Comparison of ENCODE assay signal across 1 cellular context in genomic region chr2:10278763-10279471, GRCh38.
TF ChIP-seq lines count a peak whose summit lies in the region.

No MANE protein-coding gene starts in this region.

TF ChIP-seq in HepG2, 621 proteins besides CTCF, POLR2A, EP300 and RAD21 (continued from another document and continues in another):
- peak; percentile 66; the same call in 1 of the 2 replicates for TF ChIP-seq HNF1B (CRISPR knock-in tag; IDR thresholded peaks at IDR 0.05)
- 0 out of 2 replicates have a peak, but pooled peaks have one; percentile 43 for TF ChIP-seq ZNF784 (CRISPR knock-in tag; IDR thresholded peaks at IDR 0.05; ENCODE audit: borderline replicate concordance)
- TF ChIP-seq THAP9 (CRISPR knock-in tag; IDR thresholded peaks at IDR 0.05; ENCODE audit: borderline replicate concordance): peak; percentile 64
- 0 out of 2 replicates have a peak, but pooled peaks have one; percentile 1 for TF ChIP-seq ZBTB39 (CRISPR knock-in tag; IDR thresholded peaks at IDR 0.05)
- TF ChIP-seq ZNF724P (CRISPR knock-in tag; IDR thresholded peaks at IDR 0.05; ENCODE audit: borderline replicate concordance): 0 out of 2 replicates have a peak, but pooled peaks have one; percentile 30
- TF ChIP-seq IKZF4 (CRISPR knock-in tag; IDR thresholded peaks at IDR 0.05; ENCODE audit: borderline replicate concordance, low read depth, not compliant biosample characterization): peak; percentile 10
- TF ChIP-seq ZSCAN31 (CRISPR knock-in tag; IDR thresholded peaks at IDR 0.05; ENCODE audit: low read depth): no peak
- no peak for TF ChIP-seq LCORL (IDR thresholded peaks at IDR 0.05)
- TF ChIP-seq LCORL (CRISPR knock-in tag; IDR thresholded peaks at IDR 0.05): no peak
- TF ChIP-seq SALL2 (CRISPR knock-in tag; IDR thresholded peaks at IDR 0.05): peak; percentile 77; the same call in 1 of the 2 replicates
- 0 out of 2 replicates have a peak, but pooled peaks have one; percentile 44 for TF ChIP-seq ZNF598 (CRISPR knock-in tag; IDR thresholded peaks at IDR 0.05; ENCODE audit: borderline replicate concordance)
- TF ChIP-seq ZNF883 (CRISPR knock-in tag; IDR thresholded peaks at IDR 0.05; ENCODE audit: not compliant biosample characterization): peak; percentile 49
- TF ChIP-seq ZNF501 (CRISPR knock-in tag; IDR thresholded peaks at IDR 0.05): peak; percentile 85; the same call in 1 of the 2 replicates
- peak; percentile 16; the same call in 1 of the 2 replicates for TF ChIP-seq AFF4 (CRISPR knock-in tag; IDR thresholded peaks at IDR 0.05)
- TF ChIP-seq ZFP36L1 (CRISPR knock-in tag; IDR thresholded peaks at IDR 0.05): peak; percentile 86; the same call in 1 of the 2 replicates
- 0 out of 2 replicates have a peak, but pooled peaks have one; percentile 0 for TF ChIP-seq ZNF614 (CRISPR knock-in tag; IDR thresholded peaks at IDR 0.05; ENCODE audit: borderline replicate concordance)
- TF ChIP-seq REXO4 (CRISPR knock-in tag; IDR thresholded peaks at IDR 0.05; ENCODE audit: borderline replicate concordance): no peak
- 0 out of 2 replicates have a peak, but pooled peaks have one; percentile 58 for TF ChIP-seq ZSCAN25 (CRISPR knock-in tag; IDR thresholded peaks at IDR 0.05)
- peak; percentile 12 for TF ChIP-seq TAF1 (CRISPR knock-in tag; IDR thresholded peaks at IDR 0.05)
- 0 out of 2 replicates have a peak, but pooled peaks have one; percentile 23 for TF ChIP-seq ZNF275 (CRISPR knock-in tag; IDR thresholded peaks at IDR 0.05; ENCODE audit: borderline replicate concordance)
- peak; percentile 87; the same call in 1 of the 2 replicates for TF ChIP-seq ZNF572 (CRISPR knock-in tag; IDR thresholded peaks at IDR 0.05)
- TF ChIP-seq ZNF292 (CRISPR knock-in tag; IDR thresholded peaks at IDR 0.05; ENCODE audit: borderline replicate concordance, low read depth): 0 out of 2 replicates have a peak, but pooled peaks have one; percentile 3
- peak; percentile 75; the same call in 1 of the 2 replicates for TF ChIP-seq CCDC6 (CRISPR knock-in tag; IDR thresholded peaks at IDR 0.05)
- TF ChIP-seq CBFB (CRISPR knock-in tag; IDR thresholded peaks at IDR 0.05): 0 out of 2 replicates have a peak, but pooled peaks have one; percentile 11
- peak; percentile 6; the same call in 1 of the 2 replicates for TF ChIP-seq SIX4 (CRISPR knock-in tag; IDR thresholded peaks at IDR 0.05)
- TF ChIP-seq ZNF563 (CRISPR knock-in tag; IDR thresholded peaks at IDR 0.05): peak; percentile 61; the same call in 1 of the 2 replicates
- no peak for TF ChIP-seq GATAD2A (CRISPR knock-in tag; IDR thresholded peaks at IDR 0.05)
- 0 out of 2 replicates have a peak, but pooled peaks have one; percentile 0 for TF ChIP-seq ZNF687 (CRISPR knock-in tag; IDR thresholded peaks at IDR 0.05)
- peak; percentile 23; the same call in 1 of the 2 replicates for TF ChIP-seq SALL1 (CRISPR knock-in tag; IDR thresholded peaks at IDR 0.05)
- no peak for TF ChIP-seq ZNF75D (CRISPR knock-in tag; IDR thresholded peaks at IDR 0.05; ENCODE audit: borderline replicate concordance)
- TF ChIP-seq NKX3-1 (CRISPR knock-in tag; IDR thresholded peaks at IDR 0.05): 0 out of 2 replicates have a peak, but pooled peaks have one; percentile 5
